ENCODE assay signal across 27 cellular contexts in genomic region chr12:39803151-39803550, GRCh38.
"Had no signal": no experiment of that assay in that cellular context is flagged by ENCODE, and none has a peak within 500 bp of the region (broad histone marks: within the 10 kb centered on the region; RNA-seq: fewer than 3 reads in every experiment).

No MANE protein-coding gene starts in this region.

- DNase-seq: activated CD4-positive, alpha-beta memory T cell treated with anti-CD3 and anti-CD28 coated beads, Interleukin-2, amount 10 ng/mL, durations not matched to agents 7 days and 5 days; activated CD4-positive, alpha-beta T cell treated with anti-CD3 and anti-CD28 coated beads, Interleukin-2, amount 50 U/mL, for 1 hour; activated CD4-positive, CD25-positive, alpha-beta regulatory T cell; activated gamma-delta T cell treated with Interleukin-2 at 50 U/mL for 16 hours; activated naive CD4-positive, alpha-beta T cell treated with anti-CD3 and anti-CD28 coated beads, Interleukin-2, amount 10 ng/mL, durations not matched to agents 7 days and 5 days; activated naive CD8-positive, alpha-beta T cell treated with anti-CD3 and anti-CD28 coated beads for 36 hours; activated T-cell treated with anti-CD3 and anti-CD28 coated beads for 4 hours; activated T-cell treated with anti-CD3 and anti-CD28 coated beads, Interleukin-2, amount 50 U/mL, for 48 hours; brain microvascular endothelial cell; Karpas-422; NCI-H1048; NCI-H146; NCI-H187 treated with DMSO at 0.1 percent for 48 hours; NCI-H2081 treated with DMSO at 0.1 percent for 48 hours; NCI-H2171 treated with DMSO at 0.1 percent for 48 hours; NCI-H345; NCI-H510A; NCI-H526 treated with DMSO at 0.1 percent for 48 hours; NK-92 treated with Interleukin-12 subunit alpha and Interleukin-12 subunit beta, amount 100 ng/mL, for 24 hours; Peyer's patch; SHP77; T-helper 17 cell; T-helper 9 cell had no signal

- FAIRE-seq: TTC549 had no signal

- H3K27me3 ChIP-seq: brain microvascular endothelial cell, cardiac muscle cell, Peyer's patch, SJSA1 had no signal

- ATAC-seq: activated T-helper 17 cell treated with anti-CD3 and anti-CD28 coated beads, Interleukin-2, amount 50 U/mL, for 72 hours; T-helper 17 cell had no signal

- H3K4me3 ChIP-seq: cardiac muscle cell, Peyer's patch, SJSA1 had no signal

- H3K4me1 ChIP-seq: Peyer's patch, SJSA1 had no signal

- H3K36me3 ChIP-seq: brain microvascular endothelial cell, cardiac muscle cell, Peyer's patch, SJSA1 had no signal

- H3K9me3 ChIP-seq: Peyer's patch, SJSA1 had no signal

- H3K27ac ChIP-seq: brain microvascular endothelial cell, cardiac muscle cell, Peyer's patch, SJSA1 had no signal
